Comparison of ENCODE assay signal across 9 cellular contexts in the genomic region with DNA sequence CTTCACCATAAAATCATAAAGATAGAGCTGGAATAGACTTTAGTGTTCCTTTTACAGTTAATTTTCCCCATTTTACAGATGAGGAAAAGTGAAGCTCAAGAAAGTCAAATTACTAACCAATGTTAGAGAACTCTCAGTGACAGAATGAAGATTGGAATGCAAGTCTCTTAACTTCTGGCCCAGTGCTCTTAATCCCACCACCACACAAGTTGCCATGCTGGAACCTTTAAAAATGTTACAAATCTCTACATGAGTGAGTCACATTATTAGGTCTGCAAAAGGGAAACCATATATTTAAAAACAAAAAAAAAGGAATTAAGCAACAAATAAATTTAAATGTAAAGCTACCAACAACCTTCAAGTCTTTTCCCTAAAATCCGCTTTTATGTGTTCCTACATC. TPM values are rescaled to one million over a fixed set of nuclear protein-coding genes. Genes with fewer than 3 reads are reported as not detected.
DNase-seq lines count a peak whose midpoint lies in the region; ATAC-seq and TF ChIP-seq lines count a peak whose summit lies in the region.
"Had no signal": no experiment of that assay in that cellular context is flagged by ENCODE, and none has a peak within 500 bp of the region (broad histone marks: within the 10 kb centered on the region; RNA-seq: fewer than 3 reads in every experiment).

No MANE protein-coding gene starts in this region.

- no peak for ATAC-seq in GM18511 (IDR thresholded peaks at IDR 0.05; ENCODE audit: unreplicated experiment)

- peaks cover 77% of the 10 kb centered on the region for H3K79me2 ChIP-seq in smooth muscle cell (ENCODE audit: low read depth)

- H2AFZ ChIP-seq in smooth muscle cell (ENCODE audit: low read depth): no peak overlapping the region

- H3K9me3 ChIP-seq in HEK293 (ENCODE audit: control insufficient read depth, insufficient read depth, low read depth, low read length) (no peaks in the 10 kb centered on the region), smooth muscle cell (replicated peaks; ENCODE audit: low read depth) (no peaks in the 10 kb centered on the region)

- H3K4me2 ChIP-seq in smooth muscle cell: peak overlapping the region; percentile 87

- CTCF ChIA-PET in HEK293 (lab: Yijun Ruan, JAX): no interaction called here

- DNase-seq in astrocyte of the hippocampus (ENCODE audit: low read depth, low spot score) (peak; percentile 62), hepatic stellate cell (ENCODE audit: low spot score) (peak; percentile 8), smooth muscle cell (lab: John Stamatoyannopoulos, UW; ENCODE audit: unreplicated experiment) (no peak), activated gamma-delta T cell treated with Interleukin-2 at 50 U/mL for 16 hours (no peak), foreskin fibroblast (no peak)
- no peak for DNase-seq in effector CD8-positive, alpha-beta T cell (lab: John Stamatoyannopoulos, UW)
- DNase-seq: CD8-positive, alpha-beta memory T cell had no signal

- WGBS in smooth muscle cell (ENCODE audit: low lambda C conversion rate): 61% methylated on average over 1 of the region's 1 CpG

- no peak overlapping the region for H3K4me3 ChIP-seq in HEK293 (ENCODE audit: low read depth, low read length)
- peak overlapping the region; percentile 64 for H3K4me3 ChIP-seq in smooth muscle cell
- H3K4me3 ChIP-seq in foreskin fibroblast (ENCODE audit: low read depth in 1 of 2, low read length in 2 of 2): peak overlapping the region in 1 of 2 donors; percentile 22

- H3K27ac ChIP-seq in HEK293 (ENCODE audit: extremely low read depth, low read depth, low read length) (no peak overlapping the region), smooth muscle cell (ENCODE audit: low read depth) (peak overlapping the region; percentile 93)

- H3K9ac ChIP-seq in smooth muscle cell (ENCODE audit: low read depth): peak overlapping the region; percentile 95

- H3K27me3 ChIP-seq in smooth muscle cell (ENCODE audit: low read depth): no peaks in the 10 kb centered on the region

- H3K36me3 ChIP-seq in HEK293 (ENCODE audit: control insufficient read depth in 2 of 2, insufficient read depth in 1 of 2, low read length in 2 of 2) (no peaks in the 10 kb centered on the region), smooth muscle cell (ENCODE audit: low read depth) (no peaks in the 10 kb centered on the region)

- POLR2A ChIA-PET in HEK293 (lab: Yijun Ruan, JAX): no interaction called here

- H3K4me1 ChIP-seq in HEK293 (ENCODE audit: control insufficient read depth, insufficient read depth, low read length) (peaks cover 11% of the 10 kb centered on the region; the same call in 1 of the 2 replicates), smooth muscle cell (ENCODE audit: low read depth) (peaks cover 47% of the 10 kb centered on the region)

- peaks cover 16% of the 10 kb centered on the region for H3F3A ChIP-seq in smooth muscle cell (ENCODE audit: low read depth)

- TF ChIP-seq CTCF in HEK293 (tag by site-specific recombination; IDR thresholded peaks at IDR 0.05): no peak
- no peak for TF ChIP-seq CTCF in smooth muscle cell (IDR thresholded peaks at IDR 0.05; ENCODE audit: borderline replicate concordance, insufficient read depth, poor library complexity, severe bottlenecking)
- no peak for TF ChIP-seq CTCF in foreskin fibroblast (IDR thresholded peaks at IDR 0.05; ENCODE audit: low read depth, low read length)

- H4K20me1 ChIP-seq in smooth muscle cell (ENCODE audit: low read depth): peaks cover 73% of the 10 kb centered on the region

TF ChIP-seq in HEK293, 187 proteins besides CTCF, POLR2A, EP300 and RAD21:
- TF ChIP-seq PRDM1 (tag by site-specific recombination; IDR thresholded peaks at IDR 0.05) (0 out of 2 replicates have a peak, but pooled peaks have one; percentile 19), ZNF677 (tag by site-specific recombination; IDR thresholded peaks at IDR 0.05) (no peak), ZFHX2 (tag by site-specific recombination; conservative IDR thresholded peaks at IDR 0.05) (no peak), FEZF1 (tag by site-specific recombination; IDR thresholded peaks at IDR 0.05) (no peak)
- TF ChIP-seq, protein P1, sequence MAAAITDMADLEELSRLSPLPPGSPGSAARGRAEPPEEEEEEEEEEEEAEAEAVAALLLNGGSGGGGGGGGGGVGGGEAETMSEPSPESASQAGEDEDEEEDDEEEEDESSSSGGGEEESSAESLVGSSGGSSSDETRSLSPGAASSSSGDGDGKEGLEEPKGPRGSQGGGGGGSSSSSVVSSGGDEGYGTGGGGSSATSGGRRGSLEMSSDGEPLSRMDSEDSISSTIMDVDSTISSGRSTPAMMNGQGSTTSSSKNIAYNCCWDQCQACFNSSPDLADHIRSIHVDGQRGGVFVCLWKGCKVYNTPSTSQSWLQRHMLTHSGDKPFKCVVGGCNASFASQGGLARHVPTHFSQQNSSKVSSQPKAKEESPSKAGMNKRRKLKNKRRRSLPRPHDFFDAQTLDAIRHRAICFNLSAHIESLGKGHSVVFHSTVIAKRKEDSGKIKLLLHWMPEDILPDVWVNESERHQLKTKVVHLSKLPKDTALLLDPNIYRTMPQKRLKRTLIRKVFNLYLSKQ (tag by site-specific recombination; IDR thresholded peaks at IDR 0.05; ENCODE audit: borderline replicate concordance): no peak
- TF ChIP-seq, protein P2, sequence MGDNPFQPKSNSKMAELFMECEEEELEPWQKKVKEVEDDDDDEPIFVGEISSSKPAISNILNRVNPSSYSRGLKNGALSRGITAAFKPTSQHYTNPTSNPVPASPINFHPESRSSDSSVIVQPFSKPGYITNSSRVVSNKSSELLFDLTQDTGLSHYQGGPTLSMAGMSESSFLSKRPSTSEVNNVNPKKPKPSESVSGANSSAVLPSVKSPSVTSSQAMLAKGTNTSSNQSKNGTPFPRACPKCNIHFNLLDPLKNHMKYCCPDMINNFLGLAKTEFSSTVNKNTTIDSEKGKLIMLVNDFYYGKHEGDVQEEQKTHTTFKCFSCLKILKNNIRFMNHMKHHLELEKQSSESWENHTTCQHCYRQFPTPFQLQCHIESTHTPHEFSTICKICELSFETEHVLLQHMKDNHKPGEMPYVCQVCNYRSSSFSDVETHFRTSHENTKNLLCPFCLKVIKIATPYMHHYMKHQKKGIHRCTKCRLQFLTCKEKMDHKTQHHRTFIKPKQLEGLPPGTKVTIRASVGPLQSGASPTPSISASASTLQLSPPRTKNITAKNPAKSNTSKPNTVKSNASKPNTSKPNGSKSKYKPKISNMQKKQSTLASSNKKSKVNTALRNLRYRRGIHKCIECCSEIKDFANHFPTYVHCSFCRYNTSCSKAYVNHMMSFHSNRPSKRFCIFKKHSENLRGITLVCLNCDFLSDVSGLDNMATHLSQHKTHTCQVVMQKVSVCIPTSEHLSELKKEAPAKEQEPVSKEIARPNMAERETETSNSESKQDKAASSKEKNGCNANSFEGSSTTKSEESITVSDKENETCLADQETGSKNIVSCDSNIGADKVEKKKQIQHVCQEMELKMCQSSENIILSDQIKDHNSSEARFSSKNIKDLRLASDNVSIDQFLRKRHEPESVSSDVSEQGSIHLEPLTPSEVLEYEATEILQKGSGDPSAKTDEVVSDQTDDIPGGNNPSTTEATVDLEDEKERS (tag by site-specific recombination; IDR thresholded peaks at IDR 0.05): no peak
- TF ChIP-seq, protein P3, sequence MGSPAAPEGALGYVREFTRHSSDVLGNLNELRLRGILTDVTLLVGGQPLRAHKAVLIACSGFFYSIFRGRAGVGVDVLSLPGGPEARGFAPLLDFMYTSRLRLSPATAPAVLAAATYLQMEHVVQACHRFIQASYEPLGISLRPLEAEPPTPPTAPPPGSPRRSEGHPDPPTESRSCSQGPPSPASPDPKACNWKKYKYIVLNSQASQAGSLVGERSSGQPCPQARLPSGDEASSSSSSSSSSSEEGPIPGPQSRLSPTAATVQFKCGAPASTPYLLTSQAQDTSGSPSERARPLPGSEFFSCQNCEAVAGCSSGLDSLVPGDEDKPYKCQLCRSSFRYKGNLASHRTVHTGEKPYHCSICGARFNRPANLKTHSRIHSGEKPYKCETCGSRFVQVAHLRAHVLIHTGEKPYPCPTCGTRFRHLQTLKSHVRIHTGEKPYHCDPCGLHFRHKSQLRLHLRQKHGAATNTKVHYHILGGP (tag by site-specific recombination; IDR thresholded peaks at IDR 0.05): no peak
- TF ChIP-seq, protein P4, sequence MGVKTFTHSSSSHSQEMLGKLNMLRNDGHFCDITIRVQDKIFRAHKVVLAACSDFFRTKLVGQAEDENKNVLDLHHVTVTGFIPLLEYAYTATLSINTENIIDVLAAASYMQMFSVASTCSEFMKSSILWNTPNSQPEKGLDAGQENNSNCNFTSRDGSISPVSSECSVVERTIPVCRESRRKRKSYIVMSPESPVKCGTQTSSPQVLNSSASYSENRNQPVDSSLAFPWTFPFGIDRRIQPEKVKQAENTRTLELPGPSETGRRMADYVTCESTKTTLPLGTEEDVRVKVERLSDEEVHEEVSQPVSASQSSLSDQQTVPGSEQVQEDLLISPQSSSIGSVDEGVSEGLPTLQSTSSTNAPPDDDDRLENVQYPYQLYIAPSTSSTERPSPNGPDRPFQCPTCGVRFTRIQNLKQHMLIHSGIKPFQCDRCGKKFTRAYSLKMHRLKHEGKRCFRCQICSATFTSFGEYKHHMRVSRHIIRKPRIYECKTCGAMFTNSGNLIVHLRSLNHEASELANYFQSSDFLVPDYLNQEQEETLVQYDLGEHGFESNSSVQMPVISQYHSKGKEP (tag by site-specific recombination; IDR thresholded peaks at IDR 0.05): no peak

RNA-seq across cellular contexts. Expression of a gene that starts 3.5 kb away (rescaled TPM):
- 209 and 210 TPM in 2 replicates for total RNA-seq in smooth muscle cell
- polyA plus RNA-seq in smooth muscle cell: 54.2 and 60.4 TPM in 2 replicates

RNA-seq across cellular contexts. Expression of a gene that starts 43.7 kb away (rescaled TPM):
- 1.2 and 1.3 TPM in 2 replicates for total RNA-seq in smooth muscle cell
- polyA plus RNA-seq in smooth muscle cell: 0.47 and 0.70 TPM in 2 replicates

Comparison
In these comparisons a context has a peak if more than half of its experiments do, and no peak if none do; other contexts are left out.
1. DNase-seq: peak in astrocyte of the hippocampus (single experiment) and hepatic stellate cell (single experiment); none in smooth muscle cell (single experiment), effector CD8-positive, alpha-beta T cell (single experiment), activated gamma-delta T cell treated with Interleukin-2 at 50 U/mL for 16 hours (single experiment) and foreskin fibroblast (0 of 2).